ENCODE assay signal across 1 cellular context in genomic region chrX:106201502-106202178, GRCh38.
TF ChIP-seq lines count a peak whose summit lies in the region.

No MANE protein-coding gene starts in this region.

TF ChIP-seq in HCT116, 20 proteins besides CTCF, POLR2A, EP300 and RAD21 (continued from another document):
- TF ChIP-seq SP1 (IDR thresholded peaks at IDR 0.05; ENCODE audit: low read depth) = no peak
- no peak for TF ChIP-seq YY1 (IDR thresholded peaks at IDR 0.05; ENCODE audit: extremely low read depth, insufficient replicate concordance, low read depth, low read length)
- TF ChIP-seq EGR1 (IDR thresholded peaks at IDR 0.05; ENCODE audit: low read depth) = no peak
- no peak for TF ChIP-seq ZFX (IDR thresholded peaks at IDR 0.05)
- no peak for TF ChIP-seq SRF (IDR thresholded peaks at IDR 0.05; ENCODE audit: low read depth)
- no peak for TF ChIP-seq MAX (IDR thresholded peaks at IDR 0.05)
- no peak for TF ChIP-seq EZH2phosphoT487 (IDR thresholded peaks at IDR 0.05; ENCODE audit: borderline replicate concordance)
- no peak for TF ChIP-seq ZBTB33 (IDR thresholded peaks at IDR 0.05; ENCODE audit: extremely low read depth, insufficient replicate concordance, low read length)
